8 cellular contexts compared by ENCODE assay signal in genomic region chr9:116646661-116647514, GRCh38. TPM values are rescaled to one million over a fixed set of nuclear protein-coding genes. Genes with fewer than 3 reads are reported as not detected.
DNase-seq lines count a peak whose midpoint lies in the region; ATAC-seq, FAIRE-seq and TF ChIP-seq lines count a peak whose summit lies in the region.

No MANE protein-coding gene starts in this region.

- no peak overlapping the region for H3K27ac ChIP-seq in VCaP
- H3K27ac ChIP-seq in right cardiac atrium (ENCODE audit: low read length): peak overlapping the region; percentile 42
- no peak overlapping the region for H3K27ac ChIP-seq in thoracic aorta

- no peaks in the 10 kb centered on the region for H3K36me3 ChIP-seq in thoracic aorta

- DNase-seq in NCI-H524 (lab: John Stamatoyannopoulos, UW): peak; percentile 33 to 62
- DNase-seq in NCI-H524 treated with DMSO at 0.1 percent for 48 hours (lab: John Stamatoyannopoulos, UW): no peak
- DNase-seq in HTR-8/SVneo (ENCODE audit: insufficient read length, low spot score): peak; percentile 13
- no peak for DNase-seq in right cardiac atrium
- no peak for DNase-seq in thoracic aorta (ENCODE audit: low spot score)
- DNase-seq in T-helper 9 cell: no peak

- ATAC-seq in right cardiac atrium (peak; percentile 77 to 85), thoracic aorta (ENCODE audit: insufficient number of reproducible peaks, low FRiP score, low read depth) (no peak), GM18861 (IDR thresholded peaks at IDR 0.05; ENCODE audit: unreplicated experiment) (no peak)

- WGBS in right cardiac atrium: 75% methylated on average over 5 of the region's 5 CpGs

- TF ChIP-seq CTCF in VCaP (conservative IDR thresholded peaks at IDR 0.05) (peak; percentile 94), thoracic aorta (IDR thresholded peaks at IDR 0.05) (peak; percentile 57)

- FAIRE-seq in HTR-8/SVneo (lab: Jason Lieb, UNC): no peak

- H3K4me1 ChIP-seq in right cardiac atrium (ENCODE audit: control insufficient read depth, insufficient read depth, low read length) (peaks cover 2% of the 10 kb centered on the region), thoracic aorta (ENCODE audit: control insufficient read depth in 1 of 2, low read depth in 2 of 2) (peaks cover 0 to 22% of the 10 kb centered on the region in 2 donors)

- intact Hi-C loops in right cardiac atrium (cut with DNase I): loop anchor here in 3 of 4 donors (5.0 to 10.0 kb wide), 4 partner anchors 70 to 1055 kb away; no protein-coding TSS in a partner anchor

- H3K27me3 ChIP-seq in right cardiac atrium (ENCODE audit: control insufficient read depth, insufficient read depth) (no peaks in the 10 kb centered on the region), thoracic aorta (replicated peaks; ENCODE audit: insufficient read depth) (no peaks in the 10 kb centered on the region)

- no peak overlapping the region for H3K4me3 ChIP-seq in right cardiac atrium (ENCODE audit: low read length)
- no peak overlapping the region for H3K4me3 ChIP-seq in thoracic aorta

- no peaks in the 10 kb centered on the region for H3K9me3 ChIP-seq in right cardiac atrium (ENCODE audit: control insufficient read depth, low read length)
- H3K9me3 ChIP-seq in thoracic aorta: no peaks in the 10 kb centered on the region

RNA-seq across cellular contexts. Expression of gene TRIM32, which starts 40.2 kb away (rescaled TPM):
- total RNA-seq in right cardiac atrium (10 to 100 TPM; 11.4 to 16.6 (median 16.2) TPM), thoracic aorta (10 to 100 TPM; 19.6 to 33.3 TPM)
- 6.8 TPM for polyA plus RNA-seq in right cardiac atrium

Comparison
In these comparisons a context has a peak if more than half of its experiments do, and no peak if none do; other contexts are left out.
1. DNase-seq: peak in NCI-H524 (2 of 2) and HTR-8/SVneo (single experiment); none in NCI-H524 treated with DMSO at 0.1 percent for 48 hours (single experiment), right cardiac atrium (0 of 3), thoracic aorta (single experiment) and T-helper 9 cell (single experiment).
2. ATAC-seq: peak in right cardiac atrium (2 of 2); none in thoracic aorta (single experiment) and GM18861 (single experiment).